ENCODE assay signal across 19 cellular contexts in the genomic region with DNA sequence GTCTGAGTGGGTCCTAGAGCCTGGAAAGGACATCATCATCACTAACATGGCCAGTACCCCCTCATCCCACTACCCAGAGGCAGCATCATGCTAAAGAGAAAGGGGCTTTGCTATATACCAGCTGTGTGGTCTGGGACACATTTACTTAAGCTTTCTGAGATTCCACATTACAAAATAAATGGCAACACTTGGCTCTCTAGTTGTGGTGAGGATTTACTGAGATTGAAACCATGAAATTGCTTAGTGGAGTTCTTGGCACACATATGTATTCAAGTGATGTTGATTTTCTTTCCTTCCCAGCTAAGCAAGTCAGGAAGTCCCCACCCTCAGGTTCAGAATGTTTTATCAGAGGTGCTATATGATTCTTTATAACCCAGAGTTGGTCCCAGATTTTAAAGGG.
"Had no signal": no experiment of that assay in that cellular context is flagged by ENCODE, and none has a peak within 500 bp of the region (broad histone marks: within the 10 kb centered on the region; RNA-seq: fewer than 3 reads in every experiment).

No MANE protein-coding gene starts in this region.

- ATAC-seq: gastrocnemius medialis, heart right ventricle, left cardiac atrium, left lung, left ventricle myocardium superior, lower lobe of right lung, mucosa of descending colon had no signal

- H3K27me3 ChIP-seq: esophagus muscularis mucosa, gastrocnemius medialis, left lung had no signal

- H3K4me3 ChIP-seq: coronary artery, dorsolateral prefrontal cortex, esophagus muscularis mucosa, gastrocnemius medialis, heart right ventricle, left lung, lower lobe of right lung, mucosa of descending colon had no signal

- H3K4me1 ChIP-seq: esophagus muscularis mucosa, heart right ventricle, left lung, lower lobe of right lung had no signal

- H3K36me3 ChIP-seq: esophagus muscularis mucosa, gastrocnemius medialis, heart right ventricle, left lung, lower lobe of right lung had no signal

- DNase-seq: dermis blood vessel endothelial cell; dorsolateral prefrontal cortex; effector CD4-positive, alpha-beta T cell; effector memory CD4-positive, alpha-beta T cell; foreskin fibroblast; foreskin melanocyte; gastrocnemius medialis; glutamatergic neuron; head of caudate nucleus; heart right ventricle; hippocampal formation; left cardiac atrium; left lung; left ventricle myocardium superior; lower lobe of right lung; mesenchymal stem cell; mucosa of descending colon had no signal

- H3K27ac ChIP-seq: coronary artery, dorsolateral prefrontal cortex, esophagus muscularis mucosa, gastrocnemius medialis, heart right ventricle, left lung, lower lobe of right lung had no signal

- H3K9me3 ChIP-seq: gastrocnemius medialis, lower lobe of right lung, mucosa of descending colon had no signal
